1 cellular context compared by ENCODE assay signal in genomic region chr7:120961638-120962173, GRCh38.
TF ChIP-seq lines count a peak whose summit lies in the region.

No MANE protein-coding gene starts in this region.

TF ChIP-seq in WTC11, 78 proteins besides CTCF, POLR2A, EP300 and RAD21 (continued from another document):
- TF ChIP-seq E2F4 (CRISPR knock-in tag; IDR thresholded peaks at IDR 0.05; ENCODE audit: borderline replicate concordance, low read depth): no peak
- no peak for TF ChIP-seq AR (CRISPR knock-in tag; IDR thresholded peaks at IDR 0.05)
